ENCODE assay signal across 12 cellular contexts in genomic region chr6:52570291-52570700, GRCh38. TPM values are rescaled to one million over a fixed set of nuclear protein-coding genes. Genes with fewer than 3 reads are reported as not detected.
DNase-seq lines count a peak whose midpoint lies in the region; ATAC-seq and TF ChIP-seq lines count a peak whose summit lies in the region.
"Had no signal": no experiment of that assay in that cellular context is flagged by ENCODE, and none has a peak within 500 bp of the region (broad histone marks: within the 10 kb centered on the region; RNA-seq: fewer than 3 reads in every experiment).

No MANE protein-coding gene starts in this region.

- H2AFZ ChIP-seq in fibroblast of lung (ENCODE audit: low read length): no peak overlapping the region

- H3K27me3 Mint-ChIP-seq in neural crest cell (ENCODE audit: low read depth): no peaks in the 10 kb centered on the region
- H3K27me3 Mint-ChIP-seq in CD8-positive, alpha-beta T cell (ENCODE audit: low read depth): no peaks in the 10 kb centered on the region

- intact Hi-C loops in CD8-positive, alpha-beta T cell (cut with DNase I, micrococcal nuclease): loop anchor here (5.0 to 10.0 kb wide), 3 partner anchors 767 to 1085 kb away; partner anchors contain the start of gene GCLC (in 2 of the 2)

- POLR2A ChIA-PET in CD8-positive, alpha-beta T cell (lab: Charles Lee): no interaction called here

- DNase-seq in AG20443 (ENCODE audit: low spot score) (peak; percentile 74), NCI-H446 (lab: John Stamatoyannopoulos, UW) (peak; percentile 65 to 86), fibroblast of lung (ENCODE audit: low read depth in 2 of 2) (peak; percentile 54 to 84), neural crest cell (ENCODE audit: low read depth, low spot score) (no peak), NOMO-1 treated with DMSO at 0.1 percent for 48 hours (lab: John Stamatoyannopoulos, UW; ENCODE audit: unreplicated experiment) (no peak), NCI-H2196 (lab: John Stamatoyannopoulos, UW; ENCODE audit: unreplicated experiment) (no peak)
- DNase-seq in CD8-positive, alpha-beta T cell: no peak
- DNase-seq: BE2C, cortex of kidney, WERI-Rb-1 had no signal

- no peak overlapping the region for H3K4me3 Mint-ChIP-seq in neural crest cell
- H3K4me3 Mint-ChIP-seq in CD8-positive, alpha-beta T cell: no peak overlapping the region

- TF ChIP-seq CTCF in fibroblast of lung (conservative IDR thresholded peaks at IDR 0.05 in 1 of 2, IDR thresholded peaks at IDR 0.05 in 1 of 2; ENCODE audit: low read depth in 1 of 2, low read length in 2 of 2): no peak
- TF ChIP-seq CTCF in neural crest cell (conservative IDR thresholded peaks at IDR 0.05): no peak
- TF ChIP-seq CTCF in CD8-positive, alpha-beta T cell (IDR thresholded peaks at IDR 0.05): no peak

- H3K36me3 ChIP-seq in fibroblast of lung (ENCODE audit: control insufficient read depth, insufficient read depth, low read length): peaks cover 8% of the 10 kb centered on the region
- H3K36me3 ChIP-seq in CD8-positive, alpha-beta T cell (ENCODE audit: insufficient read depth, low read length): no peaks in the 10 kb centered on the region
- H3K36me3 ChIP-seq: BE2C, neutrophil had no signal

- ATAC-seq in CD8-positive, alpha-beta T cell: no peak
- no peak for ATAC-seq in HG03175 (IDR thresholded peaks at IDR 0.05; ENCODE audit: unreplicated experiment)

- peak overlapping the region; percentile 57 for H3K27ac ChIP-seq in fibroblast of lung (ENCODE audit: insufficient read depth, low read length)
- H3K27ac ChIP-seq in CD8-positive, alpha-beta T cell (ENCODE audit: low read depth, low read length): no peak overlapping the region
- H3K27ac ChIP-seq: neutrophil, WERI-Rb-1 had no signal

- H3K79me2 ChIP-seq in fibroblast of lung (ENCODE audit: control insufficient read depth, insufficient read depth, low read length): peaks cover 97% of the 10 kb centered on the region

- H3K4me2 ChIP-seq in fibroblast of lung (ENCODE audit: extremely low read depth, insufficient read depth, low read length): peak overlapping the region; percentile 60

- H3K4me3 ChIP-seq in fibroblast of lung (replicated peaks in 1 of 4; ENCODE audit: control extremely low read depth in 1 of 4, insufficient read depth in 1 of 4, low read depth in 3 of 4, low read length in 4 of 4): peak overlapping the region in 3 of 4 experiments; percentile 5 to 22 (median 9)
- no peak overlapping the region for H3K4me3 ChIP-seq in CD8-positive, alpha-beta T cell (ENCODE audit: low read depth, low read length)

- H3K27me3 ChIP-seq in fibroblast of lung (ENCODE audit: control insufficient read depth, insufficient read depth, low read length): no peaks in the 10 kb centered on the region
- no peaks in the 10 kb centered on the region for H3K27me3 ChIP-seq in CD8-positive, alpha-beta T cell (ENCODE audit: insufficient read depth, low read length)
- H3K27me3 ChIP-seq: BE2C, neutrophil had no signal

- H3K4me1 ChIP-seq in fibroblast of lung (ENCODE audit: control insufficient read depth, extremely low read depth, insufficient read depth, low read length): peaks cover 55% of the 10 kb centered on the region
- H3K4me1 ChIP-seq in CD8-positive, alpha-beta T cell (ENCODE audit: insufficient read depth, low read length): peaks cover 31% of the 10 kb centered on the region

- H3K9me3 Mint-ChIP-seq in neural crest cell: no peaks in the 10 kb centered on the region
- H3K9me3 Mint-ChIP-seq in CD8-positive, alpha-beta T cell: no peaks in the 10 kb centered on the region

- peak overlapping the region; percentile 38 for H3K27ac Mint-ChIP-seq in neural crest cell (ENCODE audit: unreplicated experiment)
- no peak overlapping the region for H3K27ac Mint-ChIP-seq in CD8-positive, alpha-beta T cell

- peaks cover 78% of the 10 kb centered on the region for H3K4me1 Mint-ChIP-seq in neural crest cell
- peaks cover 72% of the 10 kb centered on the region for H3K4me1 Mint-ChIP-seq in CD8-positive, alpha-beta T cell (ENCODE audit: low read depth)

- no peaks in the 10 kb centered on the region for H3K36me3 Mint-ChIP-seq in neural crest cell (ENCODE audit: low read depth)
- peaks cover 4% of the 10 kb centered on the region for H3K36me3 Mint-ChIP-seq in CD8-positive, alpha-beta T cell

- CTCF ChIA-PET in CD8-positive, alpha-beta T cell (lab: Charles Lee): interaction anchor here (1.5 kb wide), 1 partner anchor 27 kb away, joined by 3 read pairs; no protein-coding TSS in a partner anchor

- H4K20me1 ChIP-seq in fibroblast of lung (ENCODE audit: control insufficient read depth, extremely low read depth, insufficient read depth, low read length): peaks cover 3% of the 10 kb centered on the region

- H3K9me3 ChIP-seq in fibroblast of lung (ENCODE audit: control insufficient read depth, insufficient read depth, low read depth, low read length): no peaks in the 10 kb centered on the region
- H3K9me3 ChIP-seq in CD8-positive, alpha-beta T cell (ENCODE audit: low read length): no peaks in the 10 kb centered on the region
- H3K9me3 ChIP-seq: BE2C, neutrophil had no signal

- peak overlapping the region; percentile 24 for H3K9ac ChIP-seq in fibroblast of lung (ENCODE audit: insufficient read depth, low read length)

RNA-seq across cellular contexts. Expression of gene TRAM2, which starts 6.6 kb away (rescaled TPM):
- total RNA-seq in fibroblast of lung (69.6 and 131 TPM in 2 replicates), neural crest cell (20.2 and 20.4 TPM in 2 replicates)
- 155 and 252 TPM in 2 replicates for polyA plus RNA-seq in fibroblast of lung
- polyA plus RNA-seq in fibroblast of lung (2012): 107 and 217 TPM in 2 replicates
- polyA minus RNA-seq in fibroblast of lung (ENCODE audit: low replicate concordance): 254 and 398 TPM in 2 replicates
- total RNA-seq in CD8-positive, alpha-beta T cell: 1 to 10 TPM; 4.6 to 4.9 TPM

Comparison
In these comparisons a context has a peak if more than half of its experiments do, and no peak if none do; other contexts are left out.
1. DNase-seq: peak in AG20443 (single experiment), NCI-H446 (2 of 2) and fibroblast of lung (2 of 2); none in neural crest cell (single experiment), CD8-positive, alpha-beta T cell (0 of 7), NOMO-1 treated with DMSO at 0.1 percent for 48 hours (single experiment) and NCI-H2196 (single experiment).